19 cellular contexts compared by ENCODE assay signal in genomic region chr10:86486856-86487255, GRCh38. TPM values are rescaled to one million over a fixed set of nuclear protein-coding genes. Genes with fewer than 3 reads are reported as not detected.
DNase-seq lines count a peak whose midpoint lies in the region; ATAC-seq and TF ChIP-seq lines count a peak whose summit lies in the region.
"Had no signal": no experiment of that assay in that cellular context is flagged by ENCODE, and none has a peak within 500 bp of the region (broad histone marks: within the 10 kb centered on the region; RNA-seq: fewer than 3 reads in every experiment).

No MANE protein-coding gene starts in this region.

- CTCF ChIA-PET in activated CD4-positive, alpha-beta memory T cell treated with anti-CD3 and anti-CD28 coated beads for 36 hours (lab: Charles Lee), result interaction anchor here (0.7 to 2.3 kb wide), 4 partner anchors 12 to 99 kb away, joined by 3 to 8 read pairs (median 4); no protein-coding TSS in a partner anchor

- peak overlapping the region; percentile 39 for H3K27ac Mint-ChIP-seq in activated naive CD8-positive, alpha-beta T cell treated with anti-CD3 and anti-CD28 coated beads, Interleukin-2, amount 10 ng/mL, durations not matched to agents 7 days and 5 days
- no peak overlapping the region for H3K27ac Mint-ChIP-seq in activated naive CD8-positive, alpha-beta T cell treated with anti-CD3 and anti-CD28 coated beads, Interleukin-2, amount 50 U/mL, for 24 hours
- H3K27ac Mint-ChIP-seq in activated CD4-positive, alpha-beta memory T cell treated with anti-CD3 and anti-CD28 coated beads for 36 hours, result peak overlapping the region; percentile 23
- peak overlapping the region in 1 of 6 donors; percentile 31 for H3K27ac Mint-ChIP-seq in immature natural killer cell
- H3K27ac Mint-ChIP-seq: activated CD8-positive, alpha-beta T cell treated with anti-CD3 and anti-CD28 coated beads for 36 hours; CD8-positive, alpha-beta T cell had no signal

- no peaks in the 10 kb centered on the region for H3K9me3 ChIP-seq in sigmoid colon
- H3K9me3 ChIP-seq: A549, SJSA1, upper lobe of left lung had no signal

- H3K27me3 Mint-ChIP-seq in activated naive CD8-positive, alpha-beta T cell treated with anti-CD3 and anti-CD28 coated beads, Interleukin-2, amount 10 ng/mL, durations not matched to agents 7 days and 5 days, result no peaks in the 10 kb centered on the region
- H3K27me3 Mint-ChIP-seq in activated naive CD8-positive, alpha-beta T cell treated with anti-CD3 and anti-CD28 coated beads, Interleukin-2, amount 50 U/mL, for 24 hours, result no peaks in the 10 kb centered on the region
- no peaks in the 10 kb centered on the region for H3K27me3 Mint-ChIP-seq in activated CD4-positive, alpha-beta memory T cell treated with anti-CD3 and anti-CD28 coated beads for 36 hours
- no peaks in the 10 kb centered on the region for H3K27me3 Mint-ChIP-seq in immature natural killer cell (ENCODE audit: low read depth in 3 of 3)
- H3K27me3 Mint-ChIP-seq: activated CD8-positive, alpha-beta T cell treated with anti-CD3 and anti-CD28 coated beads for 36 hours; brain had no signal

- H3K27ac ChIP-seq in sigmoid colon, result no peak overlapping the region
- H3K27ac ChIP-seq: A549, SJSA1, upper lobe of left lung had no signal

- H3K27me3 ChIP-seq in sigmoid colon, result no peaks in the 10 kb centered on the region
- H3K27me3 ChIP-seq: SJSA1, upper lobe of left lung had no signal

- peaks cover 36% of the 10 kb centered on the region for H3K36me3 Mint-ChIP-seq in activated naive CD8-positive, alpha-beta T cell treated with anti-CD3 and anti-CD28 coated beads, Interleukin-2, amount 10 ng/mL, durations not matched to agents 7 days and 5 days
- peaks cover 30% of the 10 kb centered on the region for H3K36me3 Mint-ChIP-seq in activated naive CD8-positive, alpha-beta T cell treated with anti-CD3 and anti-CD28 coated beads, Interleukin-2, amount 50 U/mL, for 24 hours (ENCODE audit: low read depth)
- H3K36me3 Mint-ChIP-seq in activated CD4-positive, alpha-beta memory T cell treated with anti-CD3 and anti-CD28 coated beads for 36 hours, result peaks cover 30% of the 10 kb centered on the region
- H3K36me3 Mint-ChIP-seq in immature natural killer cell, result peaks cover 4 to 17% (median 6%) of the 10 kb centered on the region in 3 donors

- H3K4me3 Mint-ChIP-seq in activated naive CD8-positive, alpha-beta T cell treated with anti-CD3 and anti-CD28 coated beads, Interleukin-2, amount 10 ng/mL, durations not matched to agents 7 days and 5 days, result no peak overlapping the region
- no peak overlapping the region for H3K4me3 Mint-ChIP-seq in activated naive CD8-positive, alpha-beta T cell treated with anti-CD3 and anti-CD28 coated beads, Interleukin-2, amount 50 U/mL, for 24 hours
- H3K4me3 Mint-ChIP-seq in activated CD4-positive, alpha-beta memory T cell treated with anti-CD3 and anti-CD28 coated beads for 36 hours, result no peak overlapping the region
- H3K4me3 Mint-ChIP-seq in immature natural killer cell, result no peak overlapping the region
- H3K4me3 Mint-ChIP-seq: activated CD8-positive, alpha-beta T cell treated with anti-CD3 and anti-CD28 coated beads for 36 hours; brain; CD8-positive, alpha-beta T cell had no signal

- no peak for TF ChIP-seq CTCF in sigmoid colon (IDR thresholded peaks at IDR 0.05)

- no peak for DNase-seq in activated naive CD8-positive, alpha-beta T cell treated with anti-CD3 and anti-CD28 coated beads, Interleukin-2, amount 10 ng/mL, durations not matched to agents 7 days and 5 days
- DNase-seq in activated naive CD8-positive, alpha-beta T cell treated with anti-CD3 and anti-CD28 coated beads, Interleukin-2, amount 50 U/mL, for 24 hours, result no peak
- no peak for DNase-seq in activated CD4-positive, alpha-beta memory T cell treated with anti-CD3 and anti-CD28 coated beads for 36 hours
- DNase-seq in sigmoid colon (no peak), GM19240 (ENCODE audit: insufficient read length, low spot score) (no peak), DMS 273 treated with DMSO at 0.1 percent for 48 hours (lab: John Stamatoyannopoulos, UW) (no peak), immature natural killer cell (no peak)
- DNase-seq: activated CD8-positive, alpha-beta T cell treated with anti-CD3 and anti-CD28 coated beads for 36 hours; activated gamma-delta T cell; CD8-positive, alpha-beta T cell; dermis blood vessel endothelial cell; left ventricle myocardium superior; NCI-H1105 treated with DMSO at 0.1 percent for 48 hours; stimulated activated CD4-positive, alpha-beta T cell treated with anti-CD3 and anti-CD28 coated beads, Interleukin-2, amount 100 ng/mL, for 24 hours; upper lobe of left lung had no signal

- 79 to 87% methylated on average over 4 of the region's 4 CpGs for WGBS in sigmoid colon, 2 donors

- POLR2A ChIA-PET in activated naive CD8-positive, alpha-beta T cell treated with anti-CD3 and anti-CD28 coated beads, Interleukin-2, amount 10 ng/mL, durations not matched to agents 7 days and 5 days (lab: Charles Lee), result no interaction called here
- POLR2A ChIA-PET in activated CD4-positive, alpha-beta memory T cell treated with anti-CD3 and anti-CD28 coated beads for 36 hours (lab: Charles Lee), result interaction anchor here (1.2 kb wide), 1 partner anchor 32 kb away, joined by 3 read pairs; no protein-coding TSS in a partner anchor

- TF ChIP-seq EP300 in sigmoid colon (IDR thresholded peaks at IDR 0.05), result no peak

- no peak for TF ChIP-seq POLR2A in sigmoid colon (IDR thresholded peaks at IDR 0.05)

- peaks cover 9% of the 10 kb centered on the region for H3K4me1 Mint-ChIP-seq in activated naive CD8-positive, alpha-beta T cell treated with anti-CD3 and anti-CD28 coated beads, Interleukin-2, amount 10 ng/mL, durations not matched to agents 7 days and 5 days
- peaks cover 1% of the 10 kb centered on the region for H3K4me1 Mint-ChIP-seq in activated naive CD8-positive, alpha-beta T cell treated with anti-CD3 and anti-CD28 coated beads, Interleukin-2, amount 50 U/mL, for 24 hours
- H3K4me1 Mint-ChIP-seq in activated CD4-positive, alpha-beta memory T cell treated with anti-CD3 and anti-CD28 coated beads for 36 hours (ENCODE audit: low read depth), result peaks cover 13% of the 10 kb centered on the region
- peaks cover 1 to 36% of the 10 kb centered on the region in 2 donors for H3K4me1 Mint-ChIP-seq in immature natural killer cell

- no peaks in the 10 kb centered on the region for H3K4me1 ChIP-seq in sigmoid colon
- H3K4me1 ChIP-seq: A549, SJSA1, upper lobe of left lung had no signal

- peaks cover 0 to 23% (median 5%) of the 10 kb centered on the region in 4 donors for H3K36me3 ChIP-seq in sigmoid colon

- no peak overlapping the region for H3K4me3 ChIP-seq in sigmoid colon
- H3K4me3 ChIP-seq: A549, SJSA1, upper lobe of left lung had no signal

- ATAC-seq in activated naive CD8-positive, alpha-beta T cell treated with anti-CD3 and anti-CD28 coated beads, Interleukin-2, amount 10 ng/mL, durations not matched to agents 7 days and 5 days (ENCODE audit: low read depth), result no peak
- no peak for ATAC-seq in activated naive CD8-positive, alpha-beta T cell treated with anti-CD3 and anti-CD28 coated beads, Interleukin-2, amount 50 U/mL, for 24 hours
- ATAC-seq in HG02938 (IDR thresholded peaks at IDR 0.05; ENCODE audit: unreplicated experiment), result peak; percentile 66
- ATAC-seq: A549; activated CD8-positive, alpha-beta T cell treated with anti-CD3 and anti-CD28 coated beads for 36 hours; CD8-positive, alpha-beta T cell; left ventricle myocardium superior had no signal

- intact Hi-C loops in activated CD4-positive, alpha-beta memory T cell treated with anti-CD3 and anti-CD28 coated beads for 36 hours (cut with micrococcal nuclease), result no loop called here
- intact Hi-C loops in sigmoid colon (cut with DNase I), result no loop called here

- H3K9me3 Mint-ChIP-seq in activated naive CD8-positive, alpha-beta T cell treated with anti-CD3 and anti-CD28 coated beads, Interleukin-2, amount 10 ng/mL, durations not matched to agents 7 days and 5 days, result no peaks in the 10 kb centered on the region
- H3K9me3 Mint-ChIP-seq in activated naive CD8-positive, alpha-beta T cell treated with anti-CD3 and anti-CD28 coated beads, Interleukin-2, amount 50 U/mL, for 24 hours, result no peaks in the 10 kb centered on the region
- H3K9me3 Mint-ChIP-seq in activated CD4-positive, alpha-beta memory T cell treated with anti-CD3 and anti-CD28 coated beads for 36 hours, result no peaks in the 10 kb centered on the region
- no peaks in the 10 kb centered on the region for H3K9me3 Mint-ChIP-seq in immature natural killer cell
- H3K9me3 Mint-ChIP-seq: activated CD8-positive, alpha-beta T cell treated with anti-CD3 and anti-CD28 coated beads for 36 hours; brain; CD8-positive, alpha-beta T cell had no signal

RNA-seq across cellular contexts. Expression of gene WAPL, which starts 34.7 kb away (rescaled TPM):
- total RNA-seq in activated naive CD8-positive, alpha-beta T cell treated with anti-CD3 and anti-CD28 coated beads, Interleukin-2, amount 10 ng/mL, durations not matched to agents 7 days and 5 days, result 10 to 100 TPM; 47.9 to 52.9 TPM
- 10 to 100 TPM; 43.6 to 44.6 TPM for total RNA-seq in activated CD4-positive, alpha-beta memory T cell treated with anti-CD3 and anti-CD28 coated beads for 36 hours
- total RNA-seq in sigmoid colon, result 10 to 100 TPM; 33.8 to 44.2 (median 37.0) TPM
- 10 to 100 TPM; 15.0 to 18.8 (median 17.6) TPM for polyA plus RNA-seq in sigmoid colon
- 10 to 100 TPM; 19.7 to 40.4 (median 21.1) TPM for polyA plus RNA-seq in immature natural killer cell
